In genomic region chr17:50198026-50198669, GRCh38 we compare ENCODE assay signal across 8 cellular contexts.
A peak's percentile ranks its signal among the peaks of the same experiment; 100 is the strongest.
DNase-seq lines count a peak whose midpoint lies in the region; ATAC-seq lines count a peak whose summit lies in the region.

No MANE protein-coding gene starts in this region.

- ATAC-seq in activated naive CD8-positive, alpha-beta T cell treated with anti-CD3 and anti-CD28 coated beads, Interleukin-2, amount 50 U/mL, for 24 hours = no peak
- no peak for ATAC-seq in GM21381 (IDR thresholded peaks at IDR 0.05; ENCODE audit: unreplicated experiment)

- no peaks in the 10 kb centered on the region for H3K36me3 Mint-ChIP-seq in activated naive CD8-positive, alpha-beta T cell treated with anti-CD3 and anti-CD28 coated beads, Interleukin-2, amount 50 U/mL, for 24 hours (ENCODE audit: low read depth)

- peak; percentile 11 for DNase-seq in COLO668 (lab: John Stamatoyannopoulos, UW; ENCODE audit: unreplicated experiment)
- peak in 41 of 76 experiments; percentile 3 to 69 (median 30) for DNase-seq in HUDEP-2 (lab: John Stamatoyannopoulos, UW; ENCODE audit: unreplicated experiment in 76 of 76)
- peak; percentile 63 for DNase-seq in SKM-1 (lab: John Stamatoyannopoulos, UW; ENCODE audit: unreplicated experiment)
- DNase-seq in activated naive CD8-positive, alpha-beta T cell treated with anti-CD3 and anti-CD28 coated beads, Interleukin-2, amount 50 U/mL, for 24 hours = peak; percentile 69
- peak; percentile 22 to 35 for DNase-seq in hippocampal formation (lab: John Stamatoyannopoulos, UW)
- DNase-seq in stimulated activated CD4-positive, alpha-beta T cell treated with anti-CD3 and anti-CD28 coated beads, Interleukin-12 subunit alpha, Interleukin-12 subunit beta, amount 100 ng/mL, for 4 hours = peak; percentile 49
- DNase-seq in NCI-H2081 (lab: John Stamatoyannopoulos, UW) = no peak

- H3K4me3 Mint-ChIP-seq in activated naive CD8-positive, alpha-beta T cell treated with anti-CD3 and anti-CD28 coated beads, Interleukin-2, amount 50 U/mL, for 24 hours = no peak overlapping the region

- no peaks in the 10 kb centered on the region for H3K9me3 Mint-ChIP-seq in activated naive CD8-positive, alpha-beta T cell treated with anti-CD3 and anti-CD28 coated beads, Interleukin-2, amount 50 U/mL, for 24 hours

- no peak overlapping the region for H3K27ac Mint-ChIP-seq in activated naive CD8-positive, alpha-beta T cell treated with anti-CD3 and anti-CD28 coated beads, Interleukin-2, amount 50 U/mL, for 24 hours

- peaks cover 21% of the 10 kb centered on the region for H3K4me1 Mint-ChIP-seq in activated naive CD8-positive, alpha-beta T cell treated with anti-CD3 and anti-CD28 coated beads, Interleukin-2, amount 50 U/mL, for 24 hours

- H3K27me3 Mint-ChIP-seq in activated naive CD8-positive, alpha-beta T cell treated with anti-CD3 and anti-CD28 coated beads, Interleukin-2, amount 50 U/mL, for 24 hours = peaks cover 35% of the 10 kb centered on the region

Comparison
In these comparisons a context has a peak if more than half of its experiments do, and no peak if none do; other contexts are left out.
1. DNase-seq: peak in COLO668 (single experiment), HUDEP-2 (41 of 76), SKM-1 (single experiment), activated naive CD8-positive, alpha-beta T cell treated with anti-CD3 and anti-CD28 coated beads, Interleukin-2, amount 50 U/mL, for 24 hours (single experiment), hippocampal formation (2 of 2) and stimulated activated CD4-positive, alpha-beta T cell treated with anti-CD3 and anti-CD28 coated beads, Interleukin-12 subunit alpha, Interleukin-12 subunit beta, amount 100 ng/mL, for 4 hours (single experiment); none in NCI-H2081 (0 of 2).